15 cellular contexts compared by ENCODE assay signal in the genomic region with DNA sequence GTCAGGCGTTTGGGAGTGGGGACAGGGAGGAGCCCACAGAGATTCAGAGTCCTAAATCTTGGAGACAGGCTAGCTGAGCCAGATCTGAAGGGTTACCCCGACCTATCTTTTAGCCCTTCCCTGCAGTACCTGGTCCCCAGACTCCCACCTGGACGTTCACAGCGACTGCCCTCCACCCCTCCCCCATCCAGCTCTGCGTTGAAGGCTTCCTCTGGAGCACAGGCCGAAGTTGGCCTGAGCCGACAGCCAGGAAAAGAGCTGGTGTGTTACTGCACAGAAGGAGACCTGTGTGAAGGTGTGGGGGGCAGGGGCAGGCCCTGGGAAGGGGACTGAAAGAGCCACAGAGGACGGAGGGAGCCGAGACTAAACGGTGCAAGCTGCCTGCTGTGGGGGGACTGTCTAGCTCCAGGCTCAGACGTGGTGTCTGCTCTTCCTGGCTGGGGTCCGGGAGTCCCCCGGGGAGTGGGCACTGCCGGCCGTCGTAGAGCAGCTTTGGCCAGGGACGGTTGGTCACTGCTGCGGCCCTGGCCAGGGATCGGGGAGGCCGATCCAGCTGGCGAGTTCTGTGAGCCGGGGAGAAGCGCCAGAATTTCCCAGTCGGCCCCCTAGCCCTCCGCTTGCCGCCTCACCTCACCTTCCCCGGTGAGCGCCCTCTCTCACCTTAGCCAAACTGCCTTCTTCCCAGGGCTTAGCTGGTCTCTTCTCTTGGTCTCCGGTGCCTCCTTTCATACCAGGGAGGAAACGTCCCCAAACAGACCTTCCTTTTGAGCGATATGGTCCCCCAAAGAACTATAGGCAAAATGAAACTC. TPM values are rescaled to one million over a fixed set of nuclear protein-coding genes. Genes with fewer than 3 reads are reported as not detected.
DNase-seq lines count a peak whose midpoint lies in the region; ATAC-seq and TF ChIP-seq lines count a peak whose summit lies in the region.
"Had no signal": no experiment of that assay in that cellular context is flagged by ENCODE, and none has a peak within 500 bp of the region (broad histone marks: within the 10 kb centered on the region; RNA-seq: fewer than 3 reads in every experiment).

No MANE protein-coding gene starts in this region.

- POLR2A ChIA-PET in CD4-positive, alpha-beta T cell (lab: Charles Lee): no interaction called here

- intact Hi-C loops in CD4-positive, alpha-beta T cell (cut with DNase I, micrococcal nuclease): no loop called here

- H3K27me3 Mint-ChIP-seq in CD4-positive, alpha-beta T cell: peaks cover 97% of the 10 kb centered on the region
- peaks cover 58 to 82% of the 10 kb centered on the region in 2 donors for H3K27me3 Mint-ChIP-seq in natural killer cell treated with Interleukin-12 subunit alpha and Interleukin-12 subunit beta and Interleukin-15 and Interleukin-18, amount 100 ng/mL, for 72 hours

- no peaks in the 10 kb centered on the region for H3K36me3 ChIP-seq in HUES64 (ENCODE audit: insufficient read depth, low read length)

- H3K9ac ChIP-seq in HUES64 (ENCODE audit: low read depth, low read length): peak overlapping the region; percentile 3

- H3K4me3 ChIP-seq in HUES64 (ENCODE audit: low read length) (peak overlapping the region; percentile 55), coronary artery (peak overlapping the region; percentile 65)

- peaks cover 33% of the 10 kb centered on the region for H3K4me1 Mint-ChIP-seq in CD4-positive, alpha-beta T cell (ENCODE audit: low read depth)
- peaks cover 21 to 22% of the 10 kb centered on the region in 2 donors for H3K4me1 Mint-ChIP-seq in natural killer cell treated with Interleukin-12 subunit alpha and Interleukin-12 subunit beta and Interleukin-15 and Interleukin-18, amount 100 ng/mL, for 72 hours (ENCODE audit: low read depth in 2 of 2)

- WGBS in HUES64: 4% methylated on average over 31 of the region's 31 CpGs

- H3K4me3 Mint-ChIP-seq in CD4-positive, alpha-beta T cell: peak overlapping the region; percentile 70
- H3K4me3 Mint-ChIP-seq in natural killer cell treated with Interleukin-12 subunit alpha and Interleukin-12 subunit beta and Interleukin-15 and Interleukin-18, amount 100 ng/mL, for 72 hours: no peak overlapping the region
- H3K4me3 Mint-ChIP-seq: activated naive CD4-positive, alpha-beta T cell treated with anti-CD3 and anti-CD28 coated beads, Interleukin-2, amount 10 ng/mL, durations not matched to agents 7 days and 5 days had no signal

- no peak for ATAC-seq in CD4-positive, alpha-beta T cell (ENCODE audit: poor library complexity)
- ATAC-seq in natural killer cell treated with Interleukin-12 subunit alpha and Interleukin-12 subunit beta and Interleukin-15 and Interleukin-18, amount 100 ng/mL, for 72 hours: no peak
- no peak for ATAC-seq in HG02678 (IDR thresholded peaks at IDR 0.05; ENCODE audit: unreplicated experiment)

- H3K36me3 Mint-ChIP-seq in CD4-positive, alpha-beta T cell (ENCODE audit: low read depth): no peaks in the 10 kb centered on the region
- H3K36me3 Mint-ChIP-seq in natural killer cell treated with Interleukin-12 subunit alpha and Interleukin-12 subunit beta and Interleukin-15 and Interleukin-18, amount 100 ng/mL, for 72 hours: no peaks in the 10 kb centered on the region
- H3K36me3 Mint-ChIP-seq: activated naive CD4-positive, alpha-beta T cell treated with anti-CD3 and anti-CD28 coated beads, Interleukin-2, amount 10 ng/mL, durations not matched to agents 7 days and 5 days had no signal

- peaks cover 29% of the 10 kb centered on the region for H3K4me1 ChIP-seq in HUES64 (ENCODE audit: insufficient read depth, low read length)

- no peak for TF ChIP-seq CTCF in CD4-positive, alpha-beta T cell (IDR thresholded peaks at IDR 0.05)
- no peak for TF ChIP-seq CTCF in coronary artery (IDR thresholded peaks at IDR 0.05)

- H3K9me3 ChIP-seq in CD4-positive, alpha-beta T cell (ENCODE audit: control insufficient read depth, low read length): no peaks in the 10 kb centered on the region
- H3K9me3 ChIP-seq in HUES64 (ENCODE audit: insufficient read depth, low read depth, low read length): no peaks in the 10 kb centered on the region

- H3K9me3 Mint-ChIP-seq in CD4-positive, alpha-beta T cell: no peaks in the 10 kb centered on the region
- H3K9me3 Mint-ChIP-seq in natural killer cell treated with Interleukin-12 subunit alpha and Interleukin-12 subunit beta and Interleukin-15 and Interleukin-18, amount 100 ng/mL, for 72 hours: no peaks in the 10 kb centered on the region
- H3K9me3 Mint-ChIP-seq: activated CD4-positive, alpha-beta T cell treated with anti-CD3 and anti-CD28 coated beads, Interleukin-2, amount 10 ng/mL, durations not matched to agents 24 days and 14 days; activated naive CD4-positive, alpha-beta T cell treated with anti-CD3 and anti-CD28 coated beads, Interleukin-2, amount 10 ng/mL, durations not matched to agents 7 days and 5 days had no signal

- no peak overlapping the region for H3K27ac Mint-ChIP-seq in CD4-positive, alpha-beta T cell
- no peak overlapping the region for H3K27ac Mint-ChIP-seq in natural killer cell treated with Interleukin-12 subunit alpha and Interleukin-12 subunit beta and Interleukin-15 and Interleukin-18, amount 100 ng/mL, for 72 hours
- H3K27ac Mint-ChIP-seq: activated CD4-positive, alpha-beta T cell treated with anti-CD3 and anti-CD28 coated beads, Interleukin-2, amount 10 ng/mL, durations not matched to agents 24 days and 14 days; activated naive CD4-positive, alpha-beta T cell treated with anti-CD3 and anti-CD28 coated beads, Interleukin-2, amount 10 ng/mL, durations not matched to agents 7 days and 5 days had no signal

- H3K27ac ChIP-seq in CD4-positive, alpha-beta T cell (ENCODE audit: low read depth, low read length): no peak overlapping the region
- H3K27ac ChIP-seq in HUES64 (ENCODE audit: low read depth, low read length): no peak overlapping the region
- no peak overlapping the region for H3K27ac ChIP-seq in coronary artery
- H3K27ac ChIP-seq: SK-N-MC had no signal

- CTCF ChIA-PET in CD4-positive, alpha-beta T cell (lab: Charles Lee): no interaction called here

- H3K27me3 ChIP-seq in CD4-positive, alpha-beta T cell (ENCODE audit: control insufficient read depth, insufficient read depth, low read length): peaks cover 79% of the 10 kb centered on the region
- peaks cover 100% of the 10 kb centered on the region for H3K27me3 ChIP-seq in HUES64 (ENCODE audit: insufficient read depth, low read length)

- DNase-seq in CD4-positive, alpha-beta T cell: no peak
- DNase-seq in coronary artery (ENCODE audit: low spot score): no peak
- DNase-seq in natural killer cell treated with Interleukin-12 subunit alpha and Interleukin-12 subunit beta and Interleukin-15 and Interleukin-18, amount 100 ng/mL, for 72 hours (ENCODE audit: low spot score): peak; percentile 56
- DNase-seq in MV-4-11 (lab: John Stamatoyannopoulos, UW): no peak
- no peak for DNase-seq in NAMALWA (ENCODE audit: low spot score)
- DNase-seq in NCI-H2081 (lab: John Stamatoyannopoulos, UW): no peak

RNA-seq across cellular contexts. Expression of a gene that starts 0.9 kb away (rescaled TPM):
- total RNA-seq in CD4-positive, alpha-beta T cell: not detected
- polyA plus RNA-seq in HUES64 (2013, experiment 1 of 2): 49.4 TPM
- polyA plus RNA-seq in HUES64 (2013, experiment 2 of 2): 95.3 TPM
- not detected for total RNA-seq in natural killer cell treated with Interleukin-12 subunit alpha and Interleukin-12 subunit beta and Interleukin-15 and Interleukin-18, amount 100 ng/mL, for 72 hours
- total RNA-seq: dermis microvascular lymphatic vessel endothelial cell, H4, mononuclear cell had no signal
- polyA plus RNA-seq: urinary bladder had no signal

RNA-seq across cellular contexts. Expression of a gene that starts 41.7 kb away (rescaled TPM):
- total RNA-seq in CD4-positive, alpha-beta T cell: 10 to 100 TPM; 17.4 to 20.3 TPM
- polyA plus RNA-seq in HUES64 (2013, experiment 1 of 2): 39.0 TPM
- 50.2 TPM for polyA plus RNA-seq in HUES64 (2013, experiment 2 of 2)
- total RNA-seq in natural killer cell treated with Interleukin-12 subunit alpha and Interleukin-12 subunit beta and Interleukin-15 and Interleukin-18, amount 100 ng/mL, for 72 hours: 10 to 100 TPM; 75.6 to 84.2 TPM
